19 cellular contexts compared by ENCODE assay signal in the genomic region with DNA sequence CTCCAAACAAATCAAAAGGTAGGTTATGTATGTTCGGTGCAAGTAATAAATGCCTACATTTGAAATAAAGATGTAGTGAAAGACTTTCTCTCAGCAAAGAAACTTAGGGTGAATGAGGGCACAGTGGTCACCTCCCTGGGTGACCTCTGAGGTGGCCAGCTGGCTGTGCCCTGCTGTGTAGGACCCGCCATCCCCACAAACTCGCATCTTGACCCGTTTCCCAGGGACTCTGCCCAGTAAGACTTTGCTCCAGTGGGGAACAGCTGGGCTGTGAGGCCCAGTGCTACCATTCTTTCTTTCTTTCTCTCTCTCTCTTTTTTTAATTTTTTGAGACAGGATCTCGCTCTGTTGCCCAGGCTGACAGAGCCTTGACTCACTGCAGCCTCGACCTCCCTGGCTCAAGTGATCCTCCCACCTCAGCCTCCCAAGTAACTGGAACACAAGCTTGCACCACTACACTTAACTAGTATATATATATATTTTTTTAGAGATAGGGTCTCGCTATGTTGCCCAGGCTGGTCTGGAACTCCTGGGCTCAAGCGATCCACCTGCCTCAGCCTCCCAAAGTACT.
"Had no signal": no experiment of that assay in that cellular context is flagged by ENCODE, and none has a peak within 500 bp of the region (broad histone marks: within the 10 kb centered on the region; RNA-seq: fewer than 3 reads in every experiment).

No MANE protein-coding gene starts in this region.

- H3K36me3 Mint-ChIP-seq: neural progenitor cell had no signal

- H3K27me3 ChIP-seq: breast epithelium, gastroesophageal sphincter, hepatocyte, neural progenitor cell, stomach had no signal

- H3K27ac ChIP-seq: breast epithelium, gastroesophageal sphincter, hepatocyte, neural progenitor cell, SJCRH30, stomach, thoracic aorta, WERI-Rb-1 had no signal

- H3K9me3 ChIP-seq: breast epithelium, gastroesophageal sphincter, SJCRH30, stomach, thoracic aorta had no signal

- DNase-seq: activated CD4-positive, alpha-beta memory T cell treated with anti-CD3 and anti-CD28 coated beads, Interleukin-2, amount 10 ng/mL, durations not matched to agents 7 days and 5 days; activated CD4-positive, alpha-beta T cell treated with anti-CD3 and anti-CD28 coated beads for 36 hours; activated gamma-delta T cell treated with Interleukin-2 at 50 U/mL for 16 hours; activated naive CD8-positive, alpha-beta T cell treated with anti-CD3 and anti-CD28 coated beads, Interleukin-2, amount 50 U/mL, for 24 hours; aorta; dermis blood vessel endothelial cell; erythroblast; islet precursor cell; SJCRH30; stomach; T-helper 17 cell; WERI-Rb-1 had no signal

- H3K79me2 ChIP-seq: hepatocyte had no signal

- H3K9me3 Mint-ChIP-seq: activated CD4-positive, alpha-beta memory T cell treated with anti-CD3 and anti-CD28 coated beads, Interleukin-2, amount 10 ng/mL, durations not matched to agents 7 days and 5 days; activated naive CD8-positive, alpha-beta T cell treated with anti-CD3 and anti-CD28 coated beads, Interleukin-2, amount 50 U/mL, for 24 hours; neural progenitor cell had no signal

- H3K4me1 Mint-ChIP-seq: activated CD4-positive, alpha-beta memory T cell treated with anti-CD3 and anti-CD28 coated beads, Interleukin-2, amount 10 ng/mL, durations not matched to agents 7 days and 5 days; activated CD4-positive, alpha-beta T cell treated with anti-CD3 and anti-CD28 coated beads for 36 hours; activated naive CD8-positive, alpha-beta T cell treated with anti-CD3 and anti-CD28 coated beads, Interleukin-2, amount 50 U/mL, for 24 hours; neural progenitor cell; T-helper 17 cell had no signal

- H3K9ac ChIP-seq: neural progenitor cell had no signal

- H3K4me1 ChIP-seq: breast epithelium, gastroesophageal sphincter, neural progenitor cell, SJCRH30, stomach had no signal

- H3K4me3 Mint-ChIP-seq: activated CD4-positive, alpha-beta memory T cell treated with anti-CD3 and anti-CD28 coated beads, Interleukin-2, amount 10 ng/mL, durations not matched to agents 7 days and 5 days; activated CD4-positive, alpha-beta T cell treated with anti-CD3 and anti-CD28 coated beads for 36 hours; activated naive CD8-positive, alpha-beta T cell treated with anti-CD3 and anti-CD28 coated beads, Interleukin-2, amount 50 U/mL, for 24 hours; neural progenitor cell; T-helper 17 cell had no signal

- H3K36me3 ChIP-seq: breast epithelium, gastroesophageal sphincter, neural progenitor cell, SJCRH30, stomach, thoracic aorta, WERI-Rb-1 had no signal

- H2AFZ ChIP-seq: hepatocyte, neural progenitor cell had no signal

- H3K4me2 ChIP-seq: hepatocyte, neural progenitor cell, smooth muscle cell had no signal

- ATAC-seq: activated CD4-positive, alpha-beta T cell treated with anti-CD3 and anti-CD28 coated beads for 36 hours; activated naive CD8-positive, alpha-beta T cell treated with anti-CD3 and anti-CD28 coated beads, Interleukin-2, amount 50 U/mL, for 24 hours; gastroesophageal sphincter; T-helper 17 cell had no signal

- H3K27ac Mint-ChIP-seq: activated CD4-positive, alpha-beta memory T cell treated with anti-CD3 and anti-CD28 coated beads, Interleukin-2, amount 10 ng/mL, durations not matched to agents 7 days and 5 days; activated CD4-positive, alpha-beta T cell treated with anti-CD3 and anti-CD28 coated beads for 36 hours; activated naive CD8-positive, alpha-beta T cell treated with anti-CD3 and anti-CD28 coated beads, Interleukin-2, amount 50 U/mL, for 24 hours; neural progenitor cell; T-helper 17 cell had no signal

- H3K4me3 ChIP-seq: breast epithelium, gastroesophageal sphincter, hepatocyte, lung, neural progenitor cell, SJCRH30, smooth muscle cell, stomach, thoracic aorta had no signal

- H3K27me3 Mint-ChIP-seq: activated CD4-positive, alpha-beta T cell treated with anti-CD3 and anti-CD28 coated beads for 36 hours had no signal
